ENCODE assay signal across 1 cellular context in genomic region chr10:62747195-62747594, GRCh38.
TF ChIP-seq lines count a peak whose summit lies in the region.

No MANE protein-coding gene starts in this region.

TF ChIP-seq in IMR-90, 13 proteins besides CTCF, POLR2A, EP300 and RAD21 (continued from another document):
- TF ChIP-seq MAFK (IDR thresholded peaks at IDR 0.05; ENCODE audit: low read depth, low read length) = no peak
